Comparison of ENCODE assay signal across 24 cellular contexts in genomic region chr9:20302229-20302628, GRCh38.
"Had no signal": no experiment of that assay in that cellular context is flagged by ENCODE, and none has a peak within 500 bp of the region (broad histone marks: within the 10 kb centered on the region; RNA-seq: fewer than 3 reads in every experiment).

No MANE protein-coding gene starts in this region.

- H3K4me3 Mint-ChIP-seq: effector memory CD8-positive, alpha-beta T cell; mesothelial cell of epicardium; nephron; neural progenitor cell; stimulated activated effector memory CD8-positive, alpha-beta T cell treated with anti-CD3 and anti-CD28 coated beads, Interleukin-12 subunit alpha, Interleukin-12 subunit beta, amount 100 ng/mL, for 72 hours; type B pancreatic cell had no signal

- H3K9me3 ChIP-seq: gastrocnemius medialis, left lung, sigmoid colon, testis, tibial artery had no signal

- H3K9me3 Mint-ChIP-seq: effector memory CD8-positive, alpha-beta T cell; neural progenitor cell; stimulated activated effector memory CD8-positive, alpha-beta T cell treated with anti-CD3 and anti-CD28 coated beads, Interleukin-12 subunit alpha, Interleukin-12 subunit beta, amount 100 ng/mL, for 72 hours; type B pancreatic cell had no signal

- FAIRE-seq: endometrium, islet of Langerhans had no signal

- H3K27me3 ChIP-seq: gastrocnemius medialis, left lung, neural progenitor cell, sigmoid colon, testis, tibial artery had no signal

- H3K9ac ChIP-seq: neural progenitor cell, parathyroid adenoma had no signal

- ATAC-seq: effector memory CD8-positive, alpha-beta T cell; gastrocnemius medialis; left cardiac atrium; left lung; naive thymus-derived CD4-positive, alpha-beta T cell; stimulated activated effector memory CD8-positive, alpha-beta T cell treated with anti-CD3 and anti-CD28 coated beads, Interleukin-12 subunit alpha, Interleukin-12 subunit beta, amount 100 ng/mL, for 72 hours; stimulated activated naive CD8-positive, alpha-beta T cell treated with anti-CD3 and anti-CD28 coated beads, Interleukin-15, Interleukin-2, amounts not matched to agents 100 U/mL and 50 U/mL, for 24 hours had no signal

- H3K4me2 ChIP-seq: neural progenitor cell had no signal

- H3K4me1 ChIP-seq: gastrocnemius medialis, left lung, parathyroid adenoma, testis, tibial artery had no signal

- H3K4me1 Mint-ChIP-seq: stimulated activated effector memory CD8-positive, alpha-beta T cell treated with anti-CD3 and anti-CD28 coated beads, Interleukin-12 subunit alpha, Interleukin-12 subunit beta, amount 100 ng/mL, for 72 hours had no signal

- H2AFZ ChIP-seq: neural progenitor cell, parathyroid adenoma had no signal

- H3K27ac Mint-ChIP-seq: effector memory CD8-positive, alpha-beta T cell; mesothelial cell of epicardium; nephron; neural progenitor cell; stimulated activated effector memory CD8-positive, alpha-beta T cell treated with anti-CD3 and anti-CD28 coated beads, Interleukin-12 subunit alpha, Interleukin-12 subunit beta, amount 100 ng/mL, for 72 hours; type B pancreatic cell had no signal

- H3K27ac ChIP-seq: gastrocnemius medialis, left lung, neural progenitor cell, parathyroid adenoma, sigmoid colon, testis, tibial artery had no signal

- DNase-seq: cortex of kidney; effector memory CD8-positive, alpha-beta T cell; gastrocnemius medialis; head of caudate nucleus; left cardiac atrium; left lung; mesenchymal stem cell; naive thymus-derived CD4-positive, alpha-beta T cell; sigmoid colon; stimulated activated CD4-positive, alpha-beta T cell treated with anti-CD3 and anti-CD28 coated beads, Interleukin-2, amount 100 ng/mL, for 24 hours; stimulated activated CD4-positive, alpha-beta T cell treated with anti-CD3 and anti-CD28 coated beads, Interleukin-4, amount 100 ng/mL, for 24 hours; stimulated activated naive CD8-positive, alpha-beta T cell treated with anti-CD3 and anti-CD28 coated beads, Interleukin-15, Interleukin-2, amounts not matched to agents 100 U/mL and 50 U/mL, for 24 hours; substantia nigra; testis; tibial artery had no signal

- H3K36me3 Mint-ChIP-seq: mesothelial cell of epicardium; neural progenitor cell; stimulated activated effector memory CD8-positive, alpha-beta T cell treated with anti-CD3 and anti-CD28 coated beads, Interleukin-12 subunit alpha, Interleukin-12 subunit beta, amount 100 ng/mL, for 72 hours; type B pancreatic cell had no signal

- H3K79me2 ChIP-seq: parathyroid adenoma had no signal

- H3K4me3 ChIP-seq: gastrocnemius medialis, left lung, neural progenitor cell, sigmoid colon, testis, tibial artery had no signal

- H3K36me3 ChIP-seq: gastrocnemius medialis, left lung, neural progenitor cell, sigmoid colon, tibial artery had no signal

- H3K27me3 Mint-ChIP-seq: progenitor cell of endocrine pancreas, type B pancreatic cell had no signal
